Comparison of ENCODE assay signal across 9 cellular contexts in the genomic region with DNA sequence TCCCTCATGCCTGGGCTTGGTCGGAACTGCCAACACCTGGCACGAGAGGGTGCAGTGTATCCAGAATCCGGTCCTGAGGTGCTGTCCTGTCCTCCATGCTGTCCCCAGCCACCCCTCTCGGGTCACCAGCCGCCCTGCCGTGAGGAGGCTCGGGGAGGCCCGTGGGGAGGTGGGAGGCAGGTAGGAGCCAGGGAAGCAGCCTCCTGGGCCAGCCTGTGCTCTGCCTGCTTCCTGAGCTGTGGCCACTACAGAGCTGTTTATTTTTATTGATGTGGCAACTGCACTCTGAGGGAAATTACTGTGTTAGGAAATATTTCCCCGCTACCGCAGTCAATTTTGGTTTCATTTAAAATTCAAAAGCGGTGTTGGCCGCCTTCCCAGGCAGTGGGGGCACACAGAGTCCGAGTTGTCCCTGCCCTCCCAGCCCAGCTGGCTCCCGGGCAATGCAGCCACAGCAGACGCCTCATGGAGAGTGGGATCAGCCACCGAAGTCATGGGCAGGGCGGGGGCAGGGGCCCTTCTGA. TPM values are rescaled to one million over a fixed set of nuclear protein-coding genes. Genes with fewer than 3 reads are reported as not detected.
DNase-seq lines count a peak whose midpoint lies in the region; ATAC-seq, FAIRE-seq and TF ChIP-seq lines count a peak whose summit lies in the region.
"Had no signal": no experiment of that assay in that cellular context is flagged by ENCODE, and none has a peak within 500 bp of the region (broad histone marks: within the 10 kb centered on the region; RNA-seq: fewer than 3 reads in every experiment).

No MANE protein-coding gene starts in this region.

- H3K9ac ChIP-seq in BLaER1 (peak overlapping the region; percentile 35; the same call in 1 of the 2 replicates), Loucy (ENCODE audit: low read depth, low read length, poor library complexity, severe bottlenecking) (peak overlapping the region; percentile 57)

- no peaks in the 10 kb centered on the region for H3K4me1 Mint-ChIP-seq in endothelial cell (ENCODE audit: unreplicated experiment)

- H3K4me3 ChIP-seq in BLaER1 (peak overlapping the region; percentile 26), Loucy (ENCODE audit: low read length, poor library complexity, severe bottlenecking) (peak overlapping the region; percentile 64), body of pancreas (no peak overlapping the region)

- H4K20me1 ChIP-seq in BLaER1, result peaks cover 36% of the 10 kb centered on the region
- H4K20me1 ChIP-seq in Loucy (ENCODE audit: insufficient read depth, low read length, poor library complexity, severe bottlenecking), result no peaks in the 10 kb centered on the region

- H3K79me2 ChIP-seq in Loucy (ENCODE audit: insufficient read depth, low read length), result no peaks in the 10 kb centered on the region

- ATAC-seq in body of pancreas, result peak; percentile 27

- DNase-seq in body of pancreas (no peak), lung microvascular endothelial cell (ENCODE audit: low read depth in 2 of 2) (peak; percentile 75 to 91), GM19239 (ENCODE audit: insufficient read length, low spot score) (no peak), NCI-H1048 (lab: John Stamatoyannopoulos, UW) (no peak), iPS-NIHi11 (ENCODE audit: low spot score) (no peak), endothelial cell (ENCODE audit: low spot score) (no peak)
- DNase-seq: naive B cell had no signal

- peaks cover 53% of the 10 kb centered on the region for H3K4me1 ChIP-seq in BLaER1
- H3K4me1 ChIP-seq in Loucy (ENCODE audit: insufficient read depth, low read length, poor library complexity, severe bottlenecking), result peaks cover 25% of the 10 kb centered on the region
- H3K4me1 ChIP-seq in body of pancreas, result no peaks in the 10 kb centered on the region

- H3K27me3 ChIP-seq in BLaER1, result peaks cover 29% of the 10 kb centered on the region
- no peaks in the 10 kb centered on the region for H3K27me3 ChIP-seq in Loucy (ENCODE audit: insufficient read depth, low read length, poor library complexity, severe bottlenecking)
- no peaks in the 10 kb centered on the region for H3K27me3 ChIP-seq in body of pancreas

- no peak for FAIRE-seq in GM19239 (lab: Jason Lieb, UNC)

- H3K27me3 Mint-ChIP-seq in endothelial cell (ENCODE audit: unreplicated experiment), result peaks cover 10% of the 10 kb centered on the region

- H3K9me3 Mint-ChIP-seq in endothelial cell (ENCODE audit: unreplicated experiment), result no peaks in the 10 kb centered on the region

- WGBS in body of pancreas, 2 donors, result 27 to 49% methylated on average over 3 to 17 of the region's 17 CpGs

- H3K27ac ChIP-seq in BLaER1 (no peak overlapping the region), body of pancreas (no peak overlapping the region)

- H3K4me2 ChIP-seq in BLaER1 (peak overlapping the region; percentile 79), Loucy (ENCODE audit: low read depth, low read length, poor library complexity, severe bottlenecking) (peak overlapping the region; percentile 70)

- no peak for TF ChIP-seq POLR2A in body of pancreas (IDR thresholded peaks at IDR 0.05)

- peaks cover 4% of the 10 kb centered on the region; the same call in 1 of the 2 replicates for H3K9me3 ChIP-seq in BLaER1
- H3K9me3 ChIP-seq in Loucy (ENCODE audit: insufficient read depth, low read depth, low read length), result no peaks in the 10 kb centered on the region
- H3K9me3 ChIP-seq in body of pancreas, result no peaks in the 10 kb centered on the region

- H3F3A ChIP-seq in Loucy (ENCODE audit: low read depth), result no peaks in the 10 kb centered on the region

- TF ChIP-seq CTCF in Loucy (conservative IDR thresholded peaks at IDR 0.05; ENCODE audit: low read length) (peak; percentile 43), body of pancreas (IDR thresholded peaks at IDR 0.05) (no peak), endothelial cell (IDR thresholded peaks at IDR 0.05; ENCODE audit: unreplicated experiment) (no peak)

- intact Hi-C loops in body of pancreas (cut with DNase I), result no loop called here

- H2AFZ ChIP-seq in Loucy (ENCODE audit: low read length), result peak overlapping the region; percentile 73; the same call in 1 of the 2 replicates

- H3K36me3 Mint-ChIP-seq in endothelial cell (ENCODE audit: low read depth, unreplicated experiment), result peaks cover 5% of the 10 kb centered on the region
- H3K36me3 Mint-ChIP-seq: naive B cell had no signal

- H3K4me3 Mint-ChIP-seq in endothelial cell (ENCODE audit: unreplicated experiment), result no peak overlapping the region

- H3K27ac Mint-ChIP-seq in endothelial cell (ENCODE audit: unreplicated experiment), result no peak overlapping the region

- H3K9me2 ChIP-seq in Loucy (replicated peaks; ENCODE audit: low read depth, low read length), result no peaks in the 10 kb centered on the region

- H3K36me3 ChIP-seq in BLaER1 (peaks cover 10% of the 10 kb centered on the region), Loucy (ENCODE audit: insufficient read depth, low read length) (peaks cover 4% of the 10 kb centered on the region; the same call in 1 of the 2 replicates), body of pancreas (replicated peaks in 1 of 2; ENCODE audit: insufficient read depth in 1 of 2, low read depth in 2 of 2) (no peaks in the 10 kb centered on the region)

RNA-seq across cellular contexts. Expression of gene NOC4L, which starts 18.3 kb away (rescaled TPM):
- 10 to 100 TPM; 10.9 to 18.1 TPM for total RNA-seq in body of pancreas
- total RNA-seq in lung microvascular endothelial cell, result 9.9 and 10.2 TPM in 2 replicates
- 18.2 TPM for total RNA-seq in endothelial cell (ENCODE audit: unreplicated experiment)

RNA-seq across cellular contexts. Expression of gene DDX51, which starts 18.5 kb away (rescaled TPM):
- 10 to 100 TPM; 16.1 to 27.4 TPM for total RNA-seq in body of pancreas
- 3.7 and 5.8 TPM in 2 replicates for total RNA-seq in lung microvascular endothelial cell
- 16.1 TPM for total RNA-seq in endothelial cell (ENCODE audit: unreplicated experiment)

Comparison
In these comparisons a context has a peak if more than half of its experiments do, and no peak if none do; other contexts are left out.
1. H3K4me3 ChIP-seq: peak in BLaER1 (single experiment) and Loucy (single experiment); none in body of pancreas (0 of 2).
2. DNase-seq: peak in lung microvascular endothelial cell (2 of 2); none in body of pancreas (0 of 4), GM19239 (single experiment), NCI-H1048 (single experiment), iPS-NIHi11 (single experiment) and endothelial cell (single experiment).